13 cellular contexts compared by ENCODE assay signal in the genomic region with DNA sequence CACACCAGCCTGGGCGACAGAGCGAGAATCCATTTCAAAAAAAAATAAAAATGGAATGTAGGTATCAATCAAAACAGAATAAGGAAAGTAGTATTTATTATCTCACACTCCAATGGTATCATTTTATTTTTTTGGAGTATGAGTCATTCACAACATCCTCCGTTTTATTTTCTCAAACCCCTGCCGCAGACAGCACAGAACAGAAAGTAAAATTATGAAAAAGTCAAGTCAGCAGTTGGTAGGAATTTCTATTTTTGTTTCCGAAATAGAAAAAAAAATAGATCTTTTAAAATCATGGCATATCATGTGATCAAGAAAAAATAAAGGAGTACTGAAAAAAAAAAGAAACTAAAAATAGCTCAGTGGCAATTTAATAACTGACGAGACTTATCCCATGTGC.
"Had no signal": no experiment of that assay in that cellular context is flagged by ENCODE, and none has a peak within 500 bp of the region (broad histone marks: within the 10 kb centered on the region; RNA-seq: fewer than 3 reads in every experiment).

No MANE protein-coding gene starts in this region.

- ATAC-seq: heart left ventricle; mucosa of descending colon; naive thymus-derived CD8-positive, alpha-beta T cell; stimulated activated memory B cell treated with anti-CD40 and anti-IgM and Interleukin-4, amounts not matched to agents 10 μg/mL and 1 μg/mL and 100 μg/mL, for 72 hours had no signal

- H3K36me3 ChIP-seq: heart left ventricle, thyroid gland had no signal

- H3K27ac ChIP-seq: heart left ventricle, thyroid gland, VCaP had no signal

- H3K4me3 ChIP-seq: heart left ventricle, mucosa of descending colon, thyroid gland had no signal

- H3K27me3 ChIP-seq: heart left ventricle, thyroid gland had no signal

- H3K9me3 ChIP-seq: heart left ventricle, mucosa of descending colon, thyroid gland had no signal

- H3K4me1 ChIP-seq: heart left ventricle, thyroid gland had no signal

- DNase-seq: activated CD4-positive, alpha-beta T cell treated with anti-CD3 and anti-CD28 coated beads, Interleukin-2, amount 50 U/mL, for 48 hours; activated naive CD4-positive, alpha-beta T cell treated with anti-CD3 and anti-CD28 coated beads, Interleukin-2, amount 10 ng/mL, durations not matched to agents 7 days and 5 days; activated T-cell treated with anti-CD3 and anti-CD28 coated beads, Interleukin-2, amount 50 U/mL, for 1 hour; effector CD8-positive, alpha-beta T cell; heart left ventricle; immature natural killer cell; mucosa of descending colon; naive thymus-derived CD8-positive, alpha-beta T cell; retina; stimulated activated CD4-positive, alpha-beta T cell treated with anti-CD3 and anti-CD28 coated beads, Interleukin-2, amount 100 ng/mL, for 48 hours; thyroid gland had no signal
